In the genomic region with DNA sequence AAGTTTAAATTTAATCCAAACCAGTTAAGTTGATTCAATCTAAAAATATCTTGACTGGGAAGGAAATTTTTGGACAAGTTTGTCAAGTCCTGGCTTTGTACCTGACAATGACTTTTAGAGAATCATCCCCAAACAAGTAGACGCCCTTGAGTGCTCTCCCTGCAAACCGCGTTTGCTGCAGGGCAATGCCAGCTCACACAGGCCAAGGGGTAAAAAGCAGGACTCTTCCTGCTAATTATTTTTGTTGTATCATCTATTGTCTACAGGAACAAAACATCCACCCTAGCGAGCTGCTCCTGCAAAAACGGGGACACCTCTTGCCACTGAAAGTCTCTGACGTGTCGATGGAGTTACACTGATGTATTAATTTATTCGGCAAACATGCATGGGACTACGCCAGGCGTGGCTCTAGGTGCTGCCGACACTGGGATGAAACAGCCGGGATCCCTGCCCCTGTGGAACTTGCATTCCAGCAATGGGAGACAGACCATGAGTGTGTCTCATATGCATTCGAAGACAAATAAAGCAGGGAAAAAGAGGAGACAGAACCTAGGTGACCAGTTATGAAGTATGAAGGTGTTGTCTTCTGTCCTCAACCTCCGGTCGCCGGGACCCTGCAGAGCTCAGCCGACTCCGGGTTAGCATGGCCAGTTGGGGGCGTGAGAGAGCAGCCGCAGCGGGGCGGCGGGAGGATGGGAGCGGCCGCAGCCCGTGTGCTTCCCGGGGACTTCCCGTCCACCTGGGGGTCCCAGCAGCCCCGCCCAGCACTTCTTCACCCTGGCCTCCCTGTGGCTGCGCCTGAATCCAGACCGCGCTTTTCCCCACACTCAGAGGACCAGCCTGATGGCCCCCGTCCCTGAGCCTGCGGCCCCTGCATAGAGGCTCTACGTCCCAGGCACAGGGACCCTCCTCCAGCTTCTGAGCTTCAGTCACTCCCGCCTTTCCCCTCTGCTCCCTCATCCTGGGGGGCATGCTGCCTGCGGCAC, we compare ENCODE assay signal across 8 cellular contexts. TPM values are rescaled to one million over a fixed set of nuclear protein-coding genes. Genes with fewer than 3 reads are reported as not detected.
DNase-seq lines count a peak whose midpoint lies in the region; ATAC-seq and TF ChIP-seq lines count a peak whose summit lies in the region.

No MANE protein-coding gene starts in this region.

- H3K36me3 Mint-ChIP-seq in chondrocyte (ENCODE audit: low read depth), result no peaks in the 10 kb centered on the region

- H3K4me1 Mint-ChIP-seq in chondrocyte (ENCODE audit: low read depth), result peaks cover 14% of the 10 kb centered on the region

- H3K4me1 ChIP-seq in ES-I3 (ENCODE audit: insufficient read depth, low read length) (no peaks in the 10 kb centered on the region), stomach (peaks cover 0 to 10% (median 8%) of the 10 kb centered on the region in 4 donors)

- H3K27me3 Mint-ChIP-seq in chondrocyte (ENCODE audit: low read depth), result peaks cover 2% of the 10 kb centered on the region

- TF ChIP-seq EP300 in stomach (IDR thresholded peaks at IDR 0.05), result no peak

- ATAC-seq in GM21528 (IDR thresholded peaks at IDR 0.05; ENCODE audit: low FRiP score, unreplicated experiment), result no peak
- no peak for ATAC-seq in GM21367 (IDR thresholded peaks at IDR 0.05; ENCODE audit: unreplicated experiment)

- H3K36me3 ChIP-seq in ES-I3 (ENCODE audit: insufficient read depth, low read length), result no peaks in the 10 kb centered on the region
- H3K36me3 ChIP-seq in stomach, result no peaks in the 10 kb centered on the region

- peaks cover 4% of the 10 kb centered on the region for H3K9me3 Mint-ChIP-seq in chondrocyte (ENCODE audit: low read depth)

- H3K27ac Mint-ChIP-seq in chondrocyte (ENCODE audit: unreplicated experiment), result no peak overlapping the region

- H3K4me3 ChIP-seq in stomach, result peak overlapping the region; percentile 21 to 28 (median 23)

- no peak overlapping the region for H3K27ac ChIP-seq in stomach

- intact Hi-C loops in stomach (cut with DNase I; ENCODE audit: low total_unique reads), result no loop called here

- peak overlapping the region; percentile 44; the same call in 1 of the 2 replicates for H3K9ac ChIP-seq in ES-I3 (ENCODE audit: low read depth, low read length)

- DNase-seq in NCI-H82 treated with DMSO at 0.1 percent for 48 hours (lab: John Stamatoyannopoulos, UW; ENCODE audit: unreplicated experiment) (peak; percentile 46), chondrocyte (ENCODE audit: low spot score) (no peak), left kidney (ENCODE audit: low read depth, low spot score) (peak; percentile 82), stomach (peak; percentile 34), COR-L47 (lab: John Stamatoyannopoulos, UW) (no peak)

- 17 to 40% (median 20%) methylated on average over 21 to 37 of the region's 37 CpGs for WGBS in stomach, 5 donors

- no peak for TF ChIP-seq POLR2A in stomach (IDR thresholded peaks at IDR 0.05)

- H3K4me3 Mint-ChIP-seq in chondrocyte (ENCODE audit: unreplicated experiment), result peak overlapping the region; percentile 25

- H3K9me3 ChIP-seq in ES-I3 (ENCODE audit: control insufficient read depth, insufficient read depth, low read length) (no peaks in the 10 kb centered on the region), stomach (peaks cover 0 to 7% (median 3%) of the 10 kb centered on the region in 4 donors)

- TF ChIP-seq CTCF in chondrocyte (IDR thresholded peaks at IDR 0.05) (peak; percentile 77), stomach (IDR thresholded peaks at IDR 0.05) (peak in 5 of 7 experiments; percentile 6 to 41 (median 26))

- peaks cover 0 to 19% (median 12%) of the 10 kb centered on the region in 3 donors for H3K27me3 ChIP-seq in stomach

RNA-seq across cellular contexts. Expression of a gene that starts 11.2 kb away (rescaled TPM):
- total RNA-seq in chondrocyte, result 23.1 to 50.5 TPM (median 23.2 TPM) in 3 replicates
- total RNA-seq in stomach, result 100 to 1,000 TPM in 4 of 5 donors, 10 to 100 TPM in 1; 89.8 to 255 (median 176) TPM
- 10 to 100 TPM; 40.6 to 67.2 (median 57.6) TPM for polyA plus RNA-seq in stomach

Comparison
In these comparisons a context has a peak if more than half of its experiments do, and no peak if none do; other contexts are left out.
1. DNase-seq: peak in NCI-H82 treated with DMSO at 0.1 percent for 48 hours (single experiment), left kidney (single experiment) and stomach (single experiment); none in chondrocyte (single experiment) and COR-L47 (single experiment).